ENCODE assay signal across 1 cellular context in genomic region chr18:9049495-9049809, GRCh38.
TF ChIP-seq lines count a peak whose summit lies in the region.

No MANE protein-coding gene starts in this region.

TF ChIP-seq in IMR-90, 13 proteins besides CTCF, POLR2A, EP300 and RAD21 (continued from another document):
- TF ChIP-seq ELK1 (IDR thresholded peaks at IDR 0.05; ENCODE audit: borderline replicate concordance, low read depth, low read length), result no peak
- no peak for TF ChIP-seq FOS (IDR thresholded peaks at IDR 0.05; ENCODE audit: low read depth, low read length)
- no peak for TF ChIP-seq USF2 (IDR thresholded peaks at IDR 0.05; ENCODE audit: low read depth, low read length)
- no peak for TF ChIP-seq RCOR1 (IDR thresholded peaks at IDR 0.05; ENCODE audit: insufficient replicate concordance, low read length)
TF ChIP-seq in IMR-90: peak in this region for 0.
